8 cellular contexts compared by ENCODE assay signal in the genomic region with DNA sequence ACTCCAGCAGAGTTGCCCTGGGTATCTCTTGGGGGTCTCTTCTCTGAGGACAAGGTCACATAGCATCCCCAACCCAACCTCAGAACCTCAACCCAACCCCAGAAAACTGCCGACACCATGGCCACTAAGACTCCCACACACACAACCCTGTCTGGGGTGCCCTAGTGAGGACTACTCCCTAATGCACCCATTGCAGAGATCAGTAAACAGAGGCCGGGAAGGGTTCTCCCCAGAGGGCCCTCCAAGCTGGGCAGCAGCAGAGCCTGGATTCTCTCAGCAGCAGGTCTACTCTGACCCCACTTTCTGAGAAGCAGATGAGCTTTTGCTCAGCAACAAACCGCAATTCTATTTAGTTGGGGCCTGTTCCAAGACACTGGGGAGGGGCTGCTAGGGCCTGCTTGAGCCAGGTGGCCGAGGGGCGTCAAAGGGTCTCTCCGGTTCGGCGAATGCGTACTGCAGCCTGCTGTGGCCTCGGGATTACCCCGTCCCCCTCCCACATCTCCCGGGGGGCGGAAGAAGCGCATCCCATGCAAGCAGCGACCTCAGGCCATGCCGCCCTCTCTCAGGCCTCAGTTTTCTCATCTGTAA. TPM values are rescaled to one million over a fixed set of nuclear protein-coding genes. Genes with fewer than 3 reads are reported as not detected.
A peak's percentile ranks its signal among the peaks of the same experiment; 100 is the strongest.
DNase-seq lines count a peak whose midpoint lies in the region; TF ChIP-seq lines count a peak whose summit lies in the region.

No MANE protein-coding gene starts in this region.

- intact Hi-C loops in spleen (cut with DNase I; ENCODE audit: low total_unique reads), result no loop called here

- TF ChIP-seq POLR2A in spleen (IDR thresholded peaks at IDR 0.05), result no peak

- no peak for DNase-seq in Jurkat, Clone E6-1 (ENCODE audit: low read depth, low spot score)
- no peak for DNase-seq in coronary artery (ENCODE audit: low spot score)
- DNase-seq in spleen, result no peak
- DNase-seq in HPDE6-E6E7 (ENCODE audit: extremely low spot score), result no peak
- no peak for DNase-seq in activated CD4-positive, alpha-beta T cell treated with anti-CD3 and anti-CD28 coated beads, Interleukin-2, amount 50 U/mL, for 4 hours
- no peak for DNase-seq in NCI-H2196 (lab: John Stamatoyannopoulos, UW; ENCODE audit: unreplicated experiment)

- H3K9me3 ChIP-seq in DOHH2 (ENCODE audit: control insufficient read depth, insufficient read depth, low read length) (no peaks in the 10 kb centered on the region), spleen (peaks cover 0 to 3% (median 1%) of the 10 kb centered on the region in 8 donors)

- H3K27me3 Mint-ChIP-seq in nephron (ENCODE audit: low read depth), result peaks cover 28% of the 10 kb centered on the region

- no peak overlapping the region for H3K27ac Mint-ChIP-seq in nephron

- peak overlapping the region; percentile 64 to 75 (median 72) for H3K4me3 Mint-ChIP-seq in nephron

- H3K9me3 Mint-ChIP-seq in nephron, result peaks cover 1% of the 10 kb centered on the region

- no peaks in the 10 kb centered on the region for H3F3A ChIP-seq in DOHH2 (ENCODE audit: control insufficient read depth, insufficient read depth)

- H3K4me3 ChIP-seq in DOHH2 (ENCODE audit: low read length) (peak overlapping the region; percentile 69), coronary artery (peak overlapping the region; percentile 72), spleen (peak overlapping the region in 4 of 8 donors; percentile 47 to 74 (median 55))
- H3K4me3 ChIP-seq in Jurkat, Clone E6-1 (ENCODE audit: low read length), result peak overlapping the region; percentile 62

- TF ChIP-seq CTCF in DOHH2 (IDR thresholded peaks at IDR 0.05; ENCODE audit: low read depth, low read length, poor library complexity, severe bottlenecking) (no peak), coronary artery (IDR thresholded peaks at IDR 0.05) (no peak), nephron (IDR thresholded peaks at IDR 0.05; ENCODE audit: unreplicated experiment in 3 of 3) (no peak), spleen (IDR thresholded peaks at IDR 0.05 in 8 of 11, conservative IDR thresholded peaks at IDR 0.05 in 3 of 11) (no peak)

- 18 to 30% (median 22%) methylated on average over 15 to 16 of the region's 16 CpGs for WGBS in spleen, 5 donors

- peaks cover 9% of the 10 kb centered on the region; the same call in 1 of the 2 replicates for H3K4me1 ChIP-seq in DOHH2 (ENCODE audit: control insufficient read depth, low read length)
- H3K4me1 ChIP-seq in spleen, result peaks cover 3 to 15% (median 12%) of the 10 kb centered on the region in 6 donors

- no peaks in the 10 kb centered on the region for H3K9me2 ChIP-seq in DOHH2 (replicated peaks; ENCODE audit: control insufficient read depth, low read length)

- H3K27me3 ChIP-seq in DOHH2 (ENCODE audit: control insufficient read depth, low read length), result peaks cover 4% of the 10 kb centered on the region; the same call in 1 of the 2 replicates
- peaks cover 0 to 92% (median 37%) of the 10 kb centered on the region in 7 donors for H3K27me3 ChIP-seq in spleen (replicated peaks in 1 of 7)

- peak overlapping the region; percentile 70 for H3K4me2 ChIP-seq in DOHH2 (ENCODE audit: low read length)

- no peaks in the 10 kb centered on the region for H3K36me3 Mint-ChIP-seq in nephron (ENCODE audit: low read depth)

- no peaks in the 10 kb centered on the region for H3K4me1 Mint-ChIP-seq in nephron

- H4K20me1 ChIP-seq in DOHH2 (ENCODE audit: control insufficient read depth, insufficient read depth, low read depth, low read length), result no peaks in the 10 kb centered on the region

- no peaks in the 10 kb centered on the region for H3K36me3 ChIP-seq in DOHH2 (ENCODE audit: control insufficient read depth, low read length)
- H3K36me3 ChIP-seq in spleen, result no peaks in the 10 kb centered on the region

- H3K27ac ChIP-seq in DOHH2 (ENCODE audit: low read depth, low read length) (no peak overlapping the region), coronary artery (no peak overlapping the region), spleen (no peak overlapping the region)

- H3K79me2 ChIP-seq in DOHH2 (ENCODE audit: control insufficient read depth, low read length), result peaks cover 6% of the 10 kb centered on the region; the same call in 1 of the 2 replicates

RNA-seq across cellular contexts. Expression of gene OGDHL, which starts 0.8 kb away (rescaled TPM):
- polyA plus RNA-seq in Jurkat, Clone E6-1 (2012; ENCODE audit: insufficient read depth, insufficient read length), result 9.8 TPM
- total RNA-seq in spleen, result 1 to 10 TPM in 1 of 7 donors, under 1 TPM in 4, not detected in 2; 0.09 to 1.6 (median 0.19) TPM
- polyA plus RNA-seq in spleen, result under 1 TPM; 0.11 to 0.45 (median 0.20) TPM
